In the genomic region with DNA sequence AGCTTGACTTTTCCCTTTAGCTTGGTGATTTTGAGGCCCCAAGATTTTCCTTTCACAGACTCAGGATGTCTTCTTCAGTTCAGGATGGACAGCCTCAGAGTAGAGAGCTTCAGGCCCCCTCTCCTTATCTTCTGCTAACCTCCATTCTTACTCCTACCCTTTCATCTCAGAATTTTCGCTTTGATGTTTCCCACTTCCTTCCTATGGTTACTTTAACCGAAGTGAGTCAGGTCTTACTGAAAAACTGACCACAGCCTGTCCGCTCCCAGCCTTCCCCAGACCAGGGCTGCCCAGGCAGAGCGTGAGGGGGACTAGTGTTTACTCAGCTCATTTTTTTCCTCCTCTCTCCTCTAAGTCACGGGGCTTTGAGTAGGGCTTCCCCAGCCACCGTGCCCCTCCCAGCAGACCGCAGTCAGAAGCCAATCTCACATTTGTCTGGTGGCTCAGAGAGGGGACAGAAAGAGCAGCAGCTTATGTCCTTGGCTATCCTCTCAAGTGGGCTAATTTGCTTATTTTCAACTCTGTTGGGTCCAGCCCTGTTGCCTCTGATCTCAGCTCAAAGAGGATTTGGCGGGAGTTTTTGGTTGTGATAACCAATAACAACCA, we compare ENCODE assay signal across 1 cellular context.
A peak's percentile ranks its signal among the peaks of the same experiment; 100 is the strongest.
TF ChIP-seq lines count a peak whose summit lies in the region.

No MANE protein-coding gene starts in this region.

TF ChIP-seq in IMR-90, 13 proteins besides CTCF, POLR2A, EP300 and RAD21 (continued from another document):
- TF ChIP-seq, protein P1, sequence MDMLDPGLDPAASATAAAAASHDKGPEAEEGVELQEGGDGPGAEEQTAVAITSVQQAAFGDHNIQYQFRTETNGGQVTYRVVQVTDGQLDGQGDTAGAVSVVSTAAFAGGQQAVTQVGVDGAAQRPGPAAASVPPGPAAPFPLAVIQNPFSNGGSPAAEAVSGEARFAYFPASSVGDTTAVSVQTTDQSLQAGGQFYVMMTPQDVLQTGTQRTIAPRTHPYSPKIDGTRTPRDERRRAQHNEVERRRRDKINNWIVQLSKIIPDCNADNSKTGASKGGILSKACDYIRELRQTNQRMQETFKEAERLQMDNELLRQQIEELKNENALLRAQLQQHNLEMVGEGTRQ (IDR thresholded peaks at IDR 0.05; ENCODE audit: low read depth, low read length) = peak; percentile 66
- TF ChIP-seq NFE2L2 (IDR thresholded peaks at IDR 0.05; ENCODE audit: low read depth, low read length) (no peak), FOS (IDR thresholded peaks at IDR 0.05; ENCODE audit: low read depth, low read length) (peak; percentile 80), CHD1 (IDR thresholded peaks at IDR 0.05; ENCODE audit: low read depth, low read length) (no peak; the same call in 1 of the 2 replicates), RFX5 (IDR thresholded peaks at IDR 0.05; ENCODE audit: low read depth, low read length) (no peak), MXI1 (IDR thresholded peaks at IDR 0.05; ENCODE audit: borderline replicate concordance, low read depth, low read length) (no peak), MAFK (IDR thresholded peaks at IDR 0.05; ENCODE audit: low read depth, low read length) (peak; percentile 46; the same call in 1 of the 2 replicates), SMC3 (IDR thresholded peaks at IDR 0.05; ENCODE audit: low read depth, low read length) (no peak), MAZ (IDR thresholded peaks at IDR 0.05; ENCODE audit: borderline replicate concordance, low read depth, low read length) (peak; percentile 72)
